Comparison of ENCODE assay signal across 23 cellular contexts in the genomic region with DNA sequence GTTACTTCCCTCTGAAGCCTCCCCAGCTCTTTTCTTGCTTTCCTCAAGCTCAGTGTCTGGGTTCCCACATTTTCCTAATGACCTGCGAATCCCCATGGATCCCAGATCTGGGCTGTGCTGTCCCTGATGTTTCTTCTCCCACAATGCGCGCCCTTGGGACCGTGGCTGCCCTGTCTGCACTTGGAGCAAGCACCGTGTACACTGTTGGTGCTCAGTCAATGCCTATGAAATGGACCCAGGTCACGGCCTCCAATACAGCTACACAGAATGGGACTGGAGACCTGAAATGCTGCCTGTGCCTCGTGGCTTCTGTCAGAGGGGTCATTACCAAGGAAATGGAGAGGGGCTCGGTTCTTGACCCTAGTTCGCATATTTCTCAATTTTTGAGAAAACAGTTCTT.
"Had no signal": no experiment of that assay in that cellular context is flagged by ENCODE, and none has a peak within 500 bp of the region (broad histone marks: within the 10 kb centered on the region; RNA-seq: fewer than 3 reads in every experiment).

No MANE protein-coding gene starts in this region.

- DNase-seq: activated CD4-positive, alpha-beta T cell treated with anti-CD3 and anti-CD28 coated beads, Interleukin-2, amount 10 ng/mL, durations not matched to agents 7 days and 5 days; activated CD8-positive, alpha-beta T cell treated with anti-CD3 and anti-CD28 coated beads for 36 hours; activated naive CD4-positive, alpha-beta T cell; activated naive CD8-positive, alpha-beta T cell treated with anti-CD3 and anti-CD28 coated beads, Interleukin-2, amount 10 ng/mL, durations not matched to agents 7 days and 5 days; activated T-cell treated with anti-CD3 and anti-CD28 coated beads, Interleukin-2, amount 50 U/mL, for 1 hour; amniotic stem cell; cerebellar nuclear complex; cortex of kidney; foreskin fibroblast; heart right ventricle; lower lobe of right lung; ovary; right lobe of liver; stimulated activated CD4-positive, alpha-beta T cell treated with anti-CD3 and anti-CD28 coated beads, Interleukin-15, amount 100 ng/mL, for 24 hours; T-helper 17 cell; transverse colon had no signal

- H3K27me3 Mint-ChIP-seq: activated CD4-positive, alpha-beta T cell treated with anti-CD3 and anti-CD28 coated beads, Interleukin-2, amount 10 ng/mL, durations not matched to agents 7 days and 5 days; activated CD8-positive, alpha-beta T cell treated with anti-CD3 and anti-CD28 coated beads for 36 hours; activated naive CD8-positive, alpha-beta T cell treated with anti-CD3 and anti-CD28 coated beads, Interleukin-2, amount 10 ng/mL, durations not matched to agents 7 days and 5 days; stimulated activated memory B cell treated with anti-CD40 and anti-IgM and Interleukin-4, amounts not matched to agents 10 μg/mL and 1 μg/mL and 100 μg/mL, for 72 hours had no signal

- H3K4me1 ChIP-seq: heart right ventricle, lower lobe of right lung, right lobe of liver, transverse colon had no signal

- H3K36me3 Mint-ChIP-seq: activated naive CD8-positive, alpha-beta T cell treated with anti-CD3 and anti-CD28 coated beads, Interleukin-2, amount 10 ng/mL, durations not matched to agents 7 days and 5 days; naive thymus-derived CD4-positive, alpha-beta T cell; stimulated activated memory B cell treated with anti-CD40 and anti-IgM and Interleukin-4, amounts not matched to agents 10 μg/mL and 1 μg/mL and 100 μg/mL, for 72 hours had no signal

- H3K4me3 Mint-ChIP-seq: activated CD4-positive, alpha-beta T cell treated with anti-CD3 and anti-CD28 coated beads, Interleukin-2, amount 10 ng/mL, durations not matched to agents 7 days and 5 days; activated CD8-positive, alpha-beta T cell treated with anti-CD3 and anti-CD28 coated beads for 36 hours; activated naive CD8-positive, alpha-beta T cell treated with anti-CD3 and anti-CD28 coated beads, Interleukin-2, amount 10 ng/mL, durations not matched to agents 7 days and 5 days; naive thymus-derived CD4-positive, alpha-beta T cell; stimulated activated memory B cell treated with anti-CD40 and anti-IgM and Interleukin-4, amounts not matched to agents 10 μg/mL and 1 μg/mL and 100 μg/mL, for 72 hours; T-helper 17 cell had no signal

- H3K4me3 ChIP-seq: heart right ventricle, lower lobe of right lung, ovary, right lobe of liver, smooth muscle cell, transverse colon had no signal

- H3K27ac Mint-ChIP-seq: activated CD4-positive, alpha-beta T cell treated with anti-CD3 and anti-CD28 coated beads, Interleukin-2, amount 10 ng/mL, durations not matched to agents 7 days and 5 days; activated CD8-positive, alpha-beta T cell treated with anti-CD3 and anti-CD28 coated beads for 36 hours; activated naive CD8-positive, alpha-beta T cell treated with anti-CD3 and anti-CD28 coated beads, Interleukin-2, amount 10 ng/mL, durations not matched to agents 7 days and 5 days; naive thymus-derived CD4-positive, alpha-beta T cell; stimulated activated memory B cell treated with anti-CD40 and anti-IgM and Interleukin-4, amounts not matched to agents 10 μg/mL and 1 μg/mL and 100 μg/mL, for 72 hours; T-helper 17 cell had no signal

- H3K27me3 ChIP-seq: ovary, right lobe of liver, transverse colon had no signal

- ATAC-seq: activated CD4-positive, CD25-positive, alpha-beta regulatory T cell treated with anti-CD3 and anti-CD28 coated beads, Interleukin-2, amount 50 U/mL, for 24 hours; activated CD8-positive, alpha-beta T cell treated with anti-CD3 and anti-CD28 coated beads for 36 hours; heart right ventricle; lower lobe of right lung; naive thymus-derived CD4-positive, alpha-beta T cell; right lobe of liver; stimulated activated memory B cell treated with anti-CD40 and anti-IgM and Interleukin-4, amounts not matched to agents 10 μg/mL and 1 μg/mL and 100 μg/mL, for 72 hours; T-helper 17 cell had no signal

- H3K4me2 ChIP-seq: smooth muscle cell had no signal

- H3K27ac ChIP-seq: heart right ventricle, lower lobe of right lung, ovary, right lobe of liver, transverse colon had no signal

- H3K9me3 Mint-ChIP-seq: activated CD4-positive, alpha-beta T cell treated with anti-CD3 and anti-CD28 coated beads, Interleukin-2, amount 10 ng/mL, durations not matched to agents 7 days and 5 days; activated CD8-positive, alpha-beta T cell treated with anti-CD3 and anti-CD28 coated beads for 36 hours; activated naive CD8-positive, alpha-beta T cell treated with anti-CD3 and anti-CD28 coated beads, Interleukin-2, amount 10 ng/mL, durations not matched to agents 7 days and 5 days had no signal

- H3K4me1 Mint-ChIP-seq: activated CD4-positive, alpha-beta T cell treated with anti-CD3 and anti-CD28 coated beads, Interleukin-2, amount 10 ng/mL, durations not matched to agents 7 days and 5 days; activated naive CD8-positive, alpha-beta T cell treated with anti-CD3 and anti-CD28 coated beads, Interleukin-2, amount 10 ng/mL, durations not matched to agents 7 days and 5 days; stimulated activated memory B cell treated with anti-CD40 and anti-IgM and Interleukin-4, amounts not matched to agents 10 μg/mL and 1 μg/mL and 100 μg/mL, for 72 hours; T-helper 17 cell had no signal

- FAIRE-seq: bronchial epithelial cell, endometrium, keratinocyte had no signal

- H3K36me3 ChIP-seq: heart right ventricle, lower lobe of right lung, ovary, right lobe of liver, transverse colon had no signal

- H3K9me3 ChIP-seq: heart right ventricle, lower lobe of right lung, ovary, right lobe of liver, transverse colon had no signal
